In genomic region chr11:61799665-61800284, GRCh38 we compare ENCODE assay signal across 16 cellular contexts. TPM values are rescaled to one million over a fixed set of nuclear protein-coding genes. Genes with fewer than 3 reads are reported as not detected.
"Had no signal": no experiment of that assay in that cellular context is flagged by ENCODE, and none has a peak within 500 bp of the region (broad histone marks: within the 10 kb centered on the region; RNA-seq: fewer than 3 reads in every experiment).

No MANE protein-coding gene starts in this region.

- ATAC-seq: body of pancreas; foreskin keratinocyte; mucosa of descending colon; naive thymus-derived CD8-positive, alpha-beta T cell; sciatic nerve; stimulated activated naive B cell treated with anti-CD40 and anti-IgM and Interleukin-4, amounts not matched to agents 10 μg/mL and 1 μg/mL and 100 μg/mL, for 72 hours had no signal

- H3K27me3 ChIP-seq: body of pancreas, foreskin keratinocyte, spleen had no signal

- H3K27ac Mint-ChIP-seq: activated naive CD4-positive, alpha-beta T cell treated with anti-CD3 and anti-CD28 coated beads, Interleukin-2, amount 50 U/mL, for 24 hours had no signal

- H3K9me3 Mint-ChIP-seq: activated naive CD4-positive, alpha-beta T cell treated with anti-CD3 and anti-CD28 coated beads, Interleukin-2, amount 50 U/mL, for 24 hours; naive thymus-derived CD8-positive, alpha-beta T cell; stimulated activated naive B cell treated with anti-CD40 and anti-IgM and Interleukin-4, amounts not matched to agents 10 μg/mL and 1 μg/mL and 100 μg/mL, for 72 hours; type B pancreatic cell had no signal

- DNase-seq: activated CD4-positive, alpha-beta T cell treated with anti-CD3 and anti-CD28 coated beads for 48 hours; activated T-cell treated with anti-CD3 and anti-CD28 coated beads, Interleukin-2, amount 50 U/mL, for 1 hour; amniotic stem cell; body of pancreas; foreskin keratinocyte; head of caudate nucleus; mucosa of descending colon; naive thymus-derived CD8-positive, alpha-beta T cell; stimulated activated CD4-positive, alpha-beta T cell treated with anti-CD3 and anti-CD28 coated beads, Interleukin-1b, Interleukin-23, amount 100 ng/mL, for 48 hours; stimulated activated naive B cell treated with anti-CD40 and anti-IgM and Interleukin-4, amounts not matched to agents 10 μg/mL and 1 μg/mL and 100 μg/mL, for 72 hours; SW 1271; WERI-Rb-1 had no signal

- H3K4me3 Mint-ChIP-seq: activated naive CD4-positive, alpha-beta T cell treated with anti-CD3 and anti-CD28 coated beads, Interleukin-2, amount 50 U/mL, for 24 hours; naive thymus-derived CD8-positive, alpha-beta T cell; stimulated activated naive B cell treated with anti-CD40 and anti-IgM and Interleukin-4, amounts not matched to agents 10 μg/mL and 1 μg/mL and 100 μg/mL, for 72 hours; type B pancreatic cell had no signal

- H3K4me1 ChIP-seq: foreskin keratinocyte had no signal

- H3K4me3 ChIP-seq: body of pancreas, mucosa of descending colon, spleen had no signal

- H3K27me3 Mint-ChIP-seq: activated naive CD4-positive, alpha-beta T cell treated with anti-CD3 and anti-CD28 coated beads, Interleukin-2, amount 50 U/mL, for 24 hours; naive thymus-derived CD8-positive, alpha-beta T cell; stimulated activated naive B cell treated with anti-CD40 and anti-IgM and Interleukin-4, amounts not matched to agents 10 μg/mL and 1 μg/mL and 100 μg/mL, for 72 hours; type B pancreatic cell had no signal

- H3K27ac ChIP-seq: body of pancreas, foreskin keratinocyte had no signal

RNA-seq across cellular contexts. Expression of gene FADS2, which starts 28.3 kb away (rescaled TPM):
- total RNA-seq: naive thymus-derived CD8-positive, alpha-beta T cell had no signal
